In the genomic region with DNA sequence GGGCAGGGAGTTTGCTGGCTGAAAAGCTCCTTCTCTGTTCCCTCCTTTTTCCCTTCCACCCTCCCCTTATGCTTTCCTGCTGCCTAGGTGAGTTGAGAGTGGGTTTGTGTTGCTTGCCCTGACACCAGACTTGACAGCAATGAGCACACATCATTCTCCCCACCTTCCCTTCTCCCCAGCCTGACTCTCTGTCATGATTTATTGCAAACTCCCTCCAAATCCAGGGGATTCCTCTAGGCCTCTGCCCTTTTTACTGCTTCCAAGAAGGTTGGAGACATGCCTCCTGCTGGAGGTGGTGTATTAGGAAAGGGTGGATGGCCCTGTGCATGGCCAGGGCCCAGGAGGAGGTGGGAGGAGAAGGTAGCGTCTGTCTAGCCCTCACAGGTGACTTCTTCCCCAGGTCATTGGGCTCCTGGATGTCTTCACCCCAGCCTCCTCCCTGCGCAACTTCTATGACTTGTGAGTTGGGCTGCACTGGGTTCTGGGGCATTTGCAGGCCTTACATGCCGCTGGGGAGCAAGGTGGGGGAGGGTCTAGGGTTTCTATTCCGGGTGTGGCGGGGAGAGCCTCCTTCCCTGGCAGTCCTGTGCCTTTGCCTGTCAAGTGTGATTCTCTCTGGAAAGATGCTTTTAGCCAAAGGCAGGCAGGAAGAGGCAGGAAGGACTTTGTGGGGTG, we compare ENCODE assay signal across 1 cellular context.
TF ChIP-seq lines count a peak whose summit lies in the region.

No MANE protein-coding gene starts in this region.

TF ChIP-seq in H1, 55 proteins besides CTCF, POLR2A, EP300 and RAD21:
- no peak for TF ChIP-seq SIRT6 (IDR thresholded peaks at IDR 0.05; ENCODE audit: low read length)
- TF ChIP-seq SP4 (IDR thresholded peaks at IDR 0.05; ENCODE audit: low read length), result no peak
- TF ChIP-seq SUZ12 (IDR thresholded peaks at IDR 0.05; ENCODE audit: low read length), result no peak
- no peak for TF ChIP-seq KDM1A (IDR thresholded peaks at IDR 0.05; ENCODE audit: borderline replicate concordance, low read length)
- TF ChIP-seq MAX (IDR thresholded peaks at IDR 0.05), result no peak
- TF ChIP-seq GABPA (IDR thresholded peaks at IDR 0.05; ENCODE audit: borderline replicate concordance, insufficient read depth, low read length), result no peak
- TF ChIP-seq ATF3 (IDR thresholded peaks at IDR 0.05; ENCODE audit: insufficient read depth, low read depth, low read length), result no peak
- no peak for TF ChIP-seq MAFK (IDR thresholded peaks at IDR 0.05; ENCODE audit: low read depth, low read length)
- no peak for TF ChIP-seq E2F6 (IDR thresholded peaks at IDR 0.05)
- TF ChIP-seq CEBPB (IDR thresholded peaks at IDR 0.05; ENCODE audit: low read depth, low read length), result no peak
- TF ChIP-seq SIN3A (conservative IDR thresholded peaks at IDR 0.05 in 1 of 2, IDR thresholded peaks at IDR 0.05 in 1 of 2; ENCODE audit: low read depth in 1 of 2, low read length in 2 of 2), result no peak
